7 cellular contexts compared by ENCODE assay signal in the genomic region with DNA sequence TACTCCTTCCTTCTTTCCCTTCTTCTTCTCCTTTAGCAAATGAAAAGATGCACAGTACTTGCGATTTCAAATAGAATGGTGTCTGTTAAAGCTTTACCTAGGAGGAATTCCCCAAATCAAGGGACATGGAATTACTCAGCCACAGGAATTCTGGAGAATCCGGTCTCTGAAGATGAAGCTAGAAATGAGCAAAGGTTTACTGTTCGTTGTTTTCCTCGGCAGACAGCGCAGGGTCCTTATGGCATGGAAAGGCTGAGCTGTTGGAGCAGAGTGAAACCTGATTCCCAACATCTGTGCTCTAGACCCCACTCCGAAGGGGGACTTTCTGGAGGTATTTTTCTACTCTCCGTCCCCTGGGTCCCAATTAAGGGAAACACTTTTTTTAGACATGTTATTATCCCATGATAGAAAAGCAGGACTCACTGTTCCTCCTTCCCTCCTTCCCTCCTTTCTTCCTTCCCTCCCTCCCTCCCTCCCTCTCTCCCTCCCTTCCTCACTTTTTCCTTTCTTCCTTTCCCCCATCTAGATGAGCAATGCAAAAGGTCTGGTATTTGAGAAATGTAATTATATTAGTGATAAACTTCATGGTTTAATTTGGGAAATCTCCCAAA. TPM values are rescaled to one million over a fixed set of nuclear protein-coding genes. Genes with fewer than 3 reads are reported as not detected.
DNase-seq lines count a peak whose midpoint lies in the region; TF ChIP-seq lines count a peak whose summit lies in the region.

No MANE protein-coding gene starts in this region.

- H3K27me3 ChIP-seq in cardiac muscle cell = no peaks in the 10 kb centered on the region
- H3K27me3 ChIP-seq in stomach smooth muscle (ENCODE audit: control insufficient read depth in 1 of 2, insufficient read depth in 2 of 2, low read length in 2 of 2) = peaks cover 34 to 36% of the 10 kb centered on the region in 2 donors

- DNase-seq in HK-2 (ENCODE audit: unreplicated experiment) (peak; percentile 42), RPMI7951 (ENCODE audit: low read depth) (peak; percentile 28), cardiac muscle cell (ENCODE audit: low read depth in 1 of 2, low spot score in 1 of 2) (peak; percentile 16 to 33), GM13977 (ENCODE audit: low spot score) (no peak), foreskin melanocyte (no peak), NCI-H2081 (lab: John Stamatoyannopoulos, UW) (no peak)

- peaks cover 31% of the 10 kb centered on the region for H3K4me1 ChIP-seq in cardiac muscle cell (ENCODE audit: low read depth)
- peaks cover 8% of the 10 kb centered on the region for H3K4me1 ChIP-seq in stomach smooth muscle (ENCODE audit: control insufficient read depth, insufficient read depth, low read length)

- H3K9ac ChIP-seq in stomach smooth muscle (ENCODE audit: low read length in 2 of 2) = no peak overlapping the region

- H3K4me3 ChIP-seq in cardiac muscle cell (peak overlapping the region; percentile 16), stomach smooth muscle (ENCODE audit: low read length in 2 of 2) (peak overlapping the region; percentile 57 to 58)

- H3K27ac ChIP-seq in cardiac muscle cell (no peak overlapping the region), stomach smooth muscle (ENCODE audit: low read length) (no peak overlapping the region)

- TF ChIP-seq CTCF in cardiac muscle cell (IDR thresholded peaks at IDR 0.05; ENCODE audit: low read depth, low read length) (no peak), GM13977 (IDR thresholded peaks at IDR 0.05; ENCODE audit: extremely low read depth, insufficient read depth, missing control alignments) (no peak)

- H3K9me3 ChIP-seq in cardiac muscle cell (ENCODE audit: low read depth) = no peaks in the 10 kb centered on the region
- H3K9me3 ChIP-seq in stomach smooth muscle (ENCODE audit: control insufficient read depth in 2 of 2, low read length in 2 of 2) = no peaks in the 10 kb centered on the region

- in situ Hi-C loops in GM13977 (cut with MboI; ENCODE audit: low pct_unique_long_range_greater_than_20kb, low sequenced_read_pairs, unreplicated experiment) = loop anchor here (10.0 kb wide), 1 partner anchor 943 kb away; no protein-coding TSS in a partner anchor

- H3K36me3 ChIP-seq in cardiac muscle cell = no peaks in the 10 kb centered on the region
- no peaks in the 10 kb centered on the region for H3K36me3 ChIP-seq in stomach smooth muscle (ENCODE audit: control insufficient read depth in 2 of 2, insufficient read depth in 2 of 2, low read length in 2 of 2)

RNA-seq across cellular contexts. Expression of a gene that starts 47.1 kb away (rescaled TPM):
- 21.4 and 28.8 TPM in 2 replicates for total RNA-seq in RPMI7951 (2014; rRNA removed; shearing (Covaris generic))
- total RNA-seq in cardiac muscle cell = 24.2 and 27.7 TPM in 2 replicates
- polyA plus RNA-seq in cardiac muscle cell = 28.6 and 42.3 TPM in 2 replicates

Comparison
In these comparisons a context has a peak if more than half of its experiments do, and no peak if none do; other contexts are left out.
1. DNase-seq: peak in HK-2 (single experiment), RPMI7951 (single experiment) and cardiac muscle cell (2 of 2); none in GM13977 (single experiment), foreskin melanocyte (single experiment) and NCI-H2081 (0 of 2).